30 cellular contexts compared by ENCODE assay signal in the genomic region with DNA sequence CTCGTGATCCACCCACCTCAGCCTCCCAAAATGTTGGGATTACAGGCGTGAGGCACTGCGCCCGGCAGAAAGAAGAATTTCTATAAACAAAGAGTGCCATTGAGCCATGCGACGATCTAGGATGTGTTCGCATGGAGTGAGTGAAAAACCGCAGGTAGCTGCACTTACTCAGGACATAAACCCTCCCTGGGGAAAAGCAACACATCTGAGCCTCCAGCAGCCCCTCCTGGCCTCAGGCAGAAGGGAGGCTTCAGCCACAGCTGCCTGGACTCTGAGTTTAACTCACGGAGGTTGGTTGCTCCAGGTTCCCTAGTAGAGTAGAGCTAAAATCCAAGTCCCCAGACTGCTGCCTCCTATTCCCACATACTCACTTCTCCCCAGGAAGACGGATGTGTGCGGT. TPM values are rescaled to one million over a fixed set of nuclear protein-coding genes. Genes with fewer than 3 reads are reported as not detected.
DNase-seq lines count a peak whose midpoint lies in the region; ATAC-seq and TF ChIP-seq lines count a peak whose summit lies in the region.
"Had no signal": no experiment of that assay in that cellular context is flagged by ENCODE, and none has a peak within 500 bp of the region (broad histone marks: within the 10 kb centered on the region; RNA-seq: fewer than 3 reads in every experiment).

No MANE protein-coding gene starts in this region.

- TF ChIP-seq POLR2A in sigmoid colon (IDR thresholded peaks at IDR 0.05), result no peak

- 73 to 74% methylated on average over 11 of the region's 11 CpGs for WGBS in sigmoid colon, 2 donors

- TF ChIP-seq CTCF in HEK293 (tag by site-specific recombination; IDR thresholded peaks at IDR 0.05), result no peak
- no peak for TF ChIP-seq CTCF in osteoblast (IDR thresholded peaks at IDR 0.05; ENCODE audit: extremely low read depth, low read depth, low read length)
- no peak for TF ChIP-seq CTCF in sigmoid colon (IDR thresholded peaks at IDR 0.05)

- H3K9me3 ChIP-seq in HEK293 (ENCODE audit: control insufficient read depth, insufficient read depth, low read depth, low read length) (no peaks in the 10 kb centered on the region), osteoblast (ENCODE audit: low read depth, low read length) (no peaks in the 10 kb centered on the region), sigmoid colon (no peaks in the 10 kb centered on the region)
- H3K9me3 ChIP-seq: A549, body of pancreas, gastroesophageal sphincter, left ventricle myocardium inferior, MG63, testis, vagina had no signal

- intact Hi-C loops in sigmoid colon (cut with DNase I), result no loop called here

- H3K4me2 ChIP-seq in osteoblast (ENCODE audit: insufficient read depth, low read length), result peak overlapping the region; percentile 56
- H3K4me2 ChIP-seq: A549 had no signal

- no peak for ATAC-seq in GM18517 (IDR thresholded peaks at IDR 0.05; ENCODE audit: unreplicated experiment)
- ATAC-seq: activated naive CD8-positive, alpha-beta T cell treated with anti-CD3 and anti-CD28 coated beads, Interleukin-2, amount 50 U/mL, for 24 hours; activated T-cell treated with anti-CD3 and anti-CD28 coated beads, Interleukin-2, amount 50 U/mL, for 4 hours; body of pancreas; gastroesophageal sphincter had no signal

- peak; percentile 44 for DNase-seq in NCI-H82 (lab: John Stamatoyannopoulos, UW)
- DNase-seq in NCI-H82 treated with DMSO at 0.1 percent for 48 hours (lab: John Stamatoyannopoulos, UW; ENCODE audit: unreplicated experiment), result no peak
- DNase-seq in SK-MEL-5 (ENCODE audit: low read depth, low spot score), result peak; percentile 51
- DNase-seq in osteoblast (ENCODE audit: insufficient read length, low spot score, missing footprints), result peak; percentile 72
- no peak for DNase-seq in sigmoid colon
- DNase-seq in NCI-H446 (lab: John Stamatoyannopoulos, UW), result no peak
- DNase-seq: activated CD4-positive, alpha-beta T cell treated with anti-CD3 and anti-CD28 coated beads, Interleukin-2, amount 10 ng/mL, durations not matched to agents 24 days and 14 days; activated naive CD8-positive, alpha-beta T cell treated with anti-CD3 and anti-CD28 coated beads, Interleukin-2, amount 50 U/mL, for 24 hours; activated T-cell treated with anti-CD3 and anti-CD28 coated beads, Interleukin-2, amount 50 U/mL, for 4 hours; AML-193; body of pancreas; DMS53; GF-D8; hypothalamus; left ventricle myocardium inferior; MG63; NCI-H1436 treated with DMSO at 0.1 percent for 48 hours; SHP77; stimulated activated CD4-positive, alpha-beta T cell treated with anti-CD3 and anti-CD28 coated beads, Interleukin-15, amount 100 ng/mL, for 24 hours; stimulated activated naive CD4-positive, alpha-beta T cell; SW 1271; T-helper 9 cell; testis had no signal

- H3K27me3 ChIP-seq in osteoblast (ENCODE audit: insufficient read depth, low read length) (peaks cover 15% of the 10 kb centered on the region), sigmoid colon (peaks cover 0 to 42% (median 17%) of the 10 kb centered on the region in 3 donors)
- H3K27me3 ChIP-seq: body of pancreas, MG63, testis, vagina had no signal

- no peak overlapping the region for H3K27ac ChIP-seq in HEK293 (ENCODE audit: extremely low read depth, low read depth, low read length)
- no peak overlapping the region for H3K27ac ChIP-seq in osteoblast (ENCODE audit: low read depth, low read length)
- no peak overlapping the region for H3K27ac ChIP-seq in sigmoid colon
- H3K27ac ChIP-seq: A549, body of pancreas, gastroesophageal sphincter, left ventricle myocardium inferior, testis, vagina, VCaP had no signal

- no peaks in the 10 kb centered on the region for H4K20me1 ChIP-seq in osteoblast (ENCODE audit: insufficient read depth, low read length)

- POLR2A ChIA-PET in HEK293 (lab: Yijun Ruan, JAX), result no interaction called here

- H3K4me3 ChIP-seq in HEK293 (ENCODE audit: low read depth, low read length) (no peak overlapping the region), osteoblast (ENCODE audit: insufficient read depth, low read length) (peak overlapping the region; percentile 35), sigmoid colon (no peak overlapping the region)
- H3K4me3 ChIP-seq: A549, body of pancreas, gastroesophageal sphincter, HAP-1, left ventricle myocardium inferior, MG63, testis, vagina had no signal

- TF ChIP-seq EP300 in sigmoid colon (IDR thresholded peaks at IDR 0.05), result no peak

- H2AFZ ChIP-seq in osteoblast (ENCODE audit: low read length), result peak overlapping the region; percentile 69

- CTCF ChIA-PET in HEK293 (lab: Yijun Ruan, JAX), result no interaction called here

- H3K79me2 ChIP-seq in osteoblast (ENCODE audit: insufficient read depth, low read length), result no peaks in the 10 kb centered on the region

- no peaks in the 10 kb centered on the region for H3K4me1 ChIP-seq in HEK293 (ENCODE audit: control insufficient read depth, insufficient read depth, low read length)
- H3K4me1 ChIP-seq in osteoblast (ENCODE audit: insufficient read depth, low read length), result peaks cover 13% of the 10 kb centered on the region
- H3K4me1 ChIP-seq in sigmoid colon, result no peaks in the 10 kb centered on the region
- H3K4me1 ChIP-seq: A549, gastroesophageal sphincter, HAP-1, left ventricle myocardium inferior, testis, vagina had no signal

- no peaks in the 10 kb centered on the region; a peak in 1 of 3 replicates for H3K36me3 ChIP-seq in HEK293 (ENCODE audit: control insufficient read depth in 2 of 2, insufficient read depth in 1 of 2, low read length in 2 of 2)
- no peaks in the 10 kb centered on the region for H3K36me3 ChIP-seq in osteoblast (ENCODE audit: insufficient read depth, low read length)
- no peaks in the 10 kb centered on the region for H3K36me3 ChIP-seq in sigmoid colon
- H3K36me3 ChIP-seq: gastroesophageal sphincter, HAP-1, left ventricle myocardium inferior, MG63, vagina had no signal

- in situ Hi-C loops in SK-MEL-5 (cut with HindIII; ENCODE audit: low pct_unique_long_range_greater_than_20kb, low sequenced_read_pairs), result no loop called here

TF ChIP-seq in HEK293, 187 proteins besides CTCF, POLR2A, EP300 and RAD21:
- TF ChIP-seq ZIC2 (tag by site-specific recombination; IDR thresholded peaks at IDR 0.05), result no peak
- TF ChIP-seq, protein P1, sequence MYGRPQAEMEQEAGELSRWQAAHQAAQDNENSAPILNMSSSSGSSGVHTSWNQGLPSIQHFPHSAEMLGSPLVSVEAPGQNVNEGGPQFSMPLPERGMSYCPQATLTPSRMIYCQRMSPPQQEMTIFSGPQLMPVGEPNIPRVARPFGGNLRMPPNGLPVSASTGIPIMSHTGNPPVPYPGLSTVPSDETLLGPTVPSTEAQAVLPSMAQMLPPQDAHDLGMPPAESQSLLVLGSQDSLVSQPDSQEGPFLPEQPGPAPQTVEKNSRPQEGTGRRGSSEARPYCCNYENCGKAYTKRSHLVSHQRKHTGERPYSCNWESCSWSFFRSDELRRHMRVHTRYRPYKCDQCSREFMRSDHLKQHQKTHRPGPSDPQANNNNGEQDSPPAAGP (tag by site-specific recombination; IDR thresholded peaks at IDR 0.05), result 0 out of 2 replicates have a peak, but pooled peaks have one; percentile 36

RNA-seq across cellular contexts. Expression of a gene that starts 11.3 kb away (rescaled TPM):
- 55.9 and 64.2 TPM in 2 replicates for total RNA-seq in SK-MEL-5 (2014; rRNA removed; shearing (Covaris generic))
- 122 and 133 TPM in 2 replicates for polyA plus RNA-seq in SK-MEL-5 (2015; cell fraction: cytosol; rRNA removed)
- 619 and 653 TPM in 2 replicates for polyA plus RNA-seq in SK-MEL-5 (2015; cell fraction: nucleus; rRNA removed)
- total RNA-seq in osteoblast (189 and 227 TPM in 2 replicates), sigmoid colon (100 to 1,000 TPM; 125 to 266 (median 178) TPM)
- 100 to 1,000 TPM in 1 of 3 donors, 10 to 100 TPM in 2; 77.7 to 135 (median 79.3) TPM for polyA plus RNA-seq in sigmoid colon

RNA-seq across cellular contexts. Expression of a gene that starts 38.9 kb away (rescaled TPM):
- total RNA-seq in SK-MEL-5 (2014; rRNA removed; shearing (Covaris generic)), result 9.0 and 10.6 TPM in 2 replicates
- polyA plus RNA-seq in SK-MEL-5 (2015; cell fraction: cytosol; rRNA removed), result 27.7 and 27.8 TPM in 2 replicates
- 20.4 and 23.3 TPM in 2 replicates for polyA plus RNA-seq in SK-MEL-5 (2015; cell fraction: nucleus; rRNA removed)
- total RNA-seq in osteoblast, result 33.3 and 41.3 TPM in 2 replicates
- 100 to 1,000 TPM in 1 of 4 donors, 10 to 100 TPM in 3; 46.6 to 112 (median 81.0) TPM for total RNA-seq in sigmoid colon
- polyA plus RNA-seq in sigmoid colon, result 10 to 100 TPM in 1 of 3 donors, 1 to 10 TPM in 2; 6.2 to 12.7 (median 8.4) TPM

Comparison
In these comparisons a context has a peak if more than half of its experiments do, and no peak if none do; other contexts are left out.
1. DNase-seq: peak in NCI-H82 (single experiment), SK-MEL-5 (single experiment) and osteoblast (single experiment); none in NCI-H82 treated with DMSO at 0.1 percent for 48 hours (single experiment), sigmoid colon (single experiment) and NCI-H446 (0 of 2).